Comparison of ENCODE assay signal across 9 cellular contexts in genomic region chr15:82680200-82681102, GRCh38. TPM values are rescaled to one million over a fixed set of nuclear protein-coding genes. Genes with fewer than 3 reads are reported as not detected.
A peak's percentile ranks its signal among the peaks of the same experiment; 100 is the strongest.
DNase-seq lines count a peak whose midpoint lies in the region; ATAC-seq, FAIRE-seq and TF ChIP-seq lines count a peak whose summit lies in the region.
"Had no signal": no experiment of that assay in that cellular context is flagged by ENCODE, and none has a peak within 500 bp of the region (broad histone marks: within the 10 kb centered on the region; RNA-seq: fewer than 3 reads in every experiment).

No MANE protein-coding gene starts in this region.

- no peak overlapping the region for H2AFZ ChIP-seq in SK-N-SH (ENCODE audit: low read depth)

- DNase-seq in SK-N-SH: peak; percentile 77
- DNase-seq in WERI-Rb-1: peak; percentile 65
- peak; percentile 64 for DNase-seq in bronchial epithelial cell (ENCODE audit: low read depth)
- DNase-seq in natural killer cell treated with Interleukin-12 subunit alpha and Interleukin-12 subunit beta and Interleukin-15 and Interleukin-18, amount 100 ng/mL, for 72 hours (ENCODE audit: low spot score): peak; percentile 73
- DNase-seq in stimulated activated naive CD8-positive, alpha-beta T cell treated with anti-CD3 and anti-CD28 coated beads, Interleukin-15, amount 100 ng/mL, for 72 hours: peak; percentile 79 to 84
- no peak for DNase-seq in substantia nigra (lab: John Stamatoyannopoulos, UW)

- peak overlapping the region; percentile 72 for H3K4me3 Mint-ChIP-seq in natural killer cell treated with Interleukin-12 subunit alpha and Interleukin-12 subunit beta and Interleukin-15 and Interleukin-18, amount 100 ng/mL, for 72 hours
- peak overlapping the region; percentile 91 to 96 for H3K4me3 Mint-ChIP-seq in stimulated activated naive CD8-positive, alpha-beta T cell treated with anti-CD3 and anti-CD28 coated beads, Interleukin-15, amount 100 ng/mL, for 72 hours

- H3K9me3 ChIP-seq in SK-N-SH (no peaks in the 10 kb centered on the region), WERI-Rb-1 (ENCODE audit: severe bottlenecking) (no peaks in the 10 kb centered on the region)
- H3K9me3 ChIP-seq: BLaER1 treated with 17β-estradiol and CSF1 and Interleukin-3, amounts not matched to agents 10 nM and 100 nM had no signal

- TF ChIP-seq CTCF in SK-N-SH (IDR thresholded peaks at IDR 0.05) (no peak), WERI-Rb-1 (IDR thresholded peaks at IDR 0.05; ENCODE audit: low read depth, low read length) (no peak), bronchial epithelial cell (IDR thresholded peaks at IDR 0.05; ENCODE audit: insufficient read depth, low read length, severe bottlenecking) (peak; percentile 54)

- peaks cover 0 to 14% of the 10 kb centered on the region in 2 donors for H3K4me1 Mint-ChIP-seq in natural killer cell treated with Interleukin-12 subunit alpha and Interleukin-12 subunit beta and Interleukin-15 and Interleukin-18, amount 100 ng/mL, for 72 hours (ENCODE audit: low read depth in 2 of 2)
- peaks cover 17% of the 10 kb centered on the region for H3K4me1 Mint-ChIP-seq in stimulated activated naive CD8-positive, alpha-beta T cell treated with anti-CD3 and anti-CD28 coated beads, Interleukin-15, amount 100 ng/mL, for 72 hours

- H3K27ac ChIP-seq in SK-N-SH (ENCODE audit: low read depth in 2 of 2, low read length in 1 of 2) (no peak overlapping the region), WERI-Rb-1 (peak overlapping the region; percentile 54), substantia nigra (ENCODE audit: low read depth, low read length, poor library complexity, severe bottlenecking) (no peak overlapping the region)
- H3K27ac ChIP-seq: BLaER1 treated with 17β-estradiol and CSF1 and Interleukin-3, amounts not matched to agents 10 nM and 100 nM had no signal

- no peaks in the 10 kb centered on the region for H3F3A ChIP-seq in SK-N-SH (replicated peaks; ENCODE audit: insufficient read depth)

- no peaks in the 10 kb centered on the region for H3K9me3 Mint-ChIP-seq in natural killer cell treated with Interleukin-12 subunit alpha and Interleukin-12 subunit beta and Interleukin-15 and Interleukin-18, amount 100 ng/mL, for 72 hours
- no peaks in the 10 kb centered on the region for H3K9me3 Mint-ChIP-seq in stimulated activated naive CD8-positive, alpha-beta T cell treated with anti-CD3 and anti-CD28 coated beads, Interleukin-15, amount 100 ng/mL, for 72 hours

- H3K9me2 ChIP-seq in SK-N-SH: no peaks in the 10 kb centered on the region

- CTCF ChIA-PET in SK-N-SH (lab: Yijun Ruan, JAX): interaction anchor here (1.4 kb wide), 1 partner anchor 19 kb away, joined by 3 read pairs; no protein-coding TSS in a partner anchor

- ATAC-seq in SK-N-SH treated with all-trans-retinoic acid at 6 μM for 48 hours (no peak), HG03565 (IDR thresholded peaks at IDR 0.05; ENCODE audit: unreplicated experiment) (peak; percentile 69)
- ATAC-seq in natural killer cell treated with Interleukin-12 subunit alpha and Interleukin-12 subunit beta and Interleukin-15 and Interleukin-18, amount 100 ng/mL, for 72 hours: peak; percentile 73 to 88
- peak; percentile 95 for ATAC-seq in stimulated activated naive CD8-positive, alpha-beta T cell treated with anti-CD3 and anti-CD28 coated beads, Interleukin-15, amount 100 ng/mL, for 72 hours

- no peaks in the 10 kb centered on the region for H3K36me3 Mint-ChIP-seq in natural killer cell treated with Interleukin-12 subunit alpha and Interleukin-12 subunit beta and Interleukin-15 and Interleukin-18, amount 100 ng/mL, for 72 hours

- H3K27ac Mint-ChIP-seq in natural killer cell treated with Interleukin-12 subunit alpha and Interleukin-12 subunit beta and Interleukin-15 and Interleukin-18, amount 100 ng/mL, for 72 hours: peak overlapping the region in 1 of 2 donors; percentile 56
- H3K27ac Mint-ChIP-seq in stimulated activated naive CD8-positive, alpha-beta T cell treated with anti-CD3 and anti-CD28 coated beads, Interleukin-15, amount 100 ng/mL, for 72 hours: peak overlapping the region; percentile 89 to 92

- TF ChIP-seq EP300 in SK-N-SH (IDR thresholded peaks at IDR 0.05; ENCODE audit: borderline replicate concordance in 1 of 2, low read depth in 1 of 2, low read length in 1 of 2): no peak

- WGBS in SK-N-SH (ENCODE audit: low lambda C conversion rate): 57% methylated on average over 27 of the region's 76 CpGs

- H3K4me2 ChIP-seq in SK-N-SH: no peak overlapping the region
- H3K4me2 ChIP-seq: BLaER1 treated with 17β-estradiol and CSF1 and Interleukin-3, amounts not matched to agents 10 nM and 100 nM had no signal

- H3K79me2 ChIP-seq in SK-N-SH (ENCODE audit: insufficient read depth): no peaks in the 10 kb centered on the region

- no peak overlapping the region for H3K9ac ChIP-seq in SK-N-SH
- H3K9ac ChIP-seq: BLaER1 treated with 17β-estradiol and CSF1 and Interleukin-3, amounts not matched to agents 10 nM and 100 nM had no signal

- H4K20me1 ChIP-seq in SK-N-SH (ENCODE audit: insufficient read depth): no peaks in the 10 kb centered on the region

- POLR2A ChIA-PET in SK-N-SH (lab: Yijun Ruan, JAX): interaction anchor here (1.6 kb wide), 1 partner anchor 16 kb away, joined by 4 read pairs; no protein-coding TSS in a partner anchor

- no peaks in the 10 kb centered on the region for H3K27me3 ChIP-seq in SK-N-SH (ENCODE audit: insufficient read depth)
- H3K27me3 ChIP-seq in WERI-Rb-1 (ENCODE audit: insufficient read depth, low read depth, severe bottlenecking): no peaks in the 10 kb centered on the region
- H3K27me3 ChIP-seq in bronchial epithelial cell (ENCODE audit: control insufficient read depth, insufficient read depth, low read length): no peaks in the 10 kb centered on the region
- H3K27me3 ChIP-seq: BLaER1 treated with 17β-estradiol and CSF1 and Interleukin-3, amounts not matched to agents 10 nM and 100 nM had no signal

- H3K27me3 Mint-ChIP-seq in natural killer cell treated with Interleukin-12 subunit alpha and Interleukin-12 subunit beta and Interleukin-15 and Interleukin-18, amount 100 ng/mL, for 72 hours: peaks cover 20 to 24% of the 10 kb centered on the region in 2 donors
- H3K27me3 Mint-ChIP-seq in stimulated activated naive CD8-positive, alpha-beta T cell treated with anti-CD3 and anti-CD28 coated beads, Interleukin-15, amount 100 ng/mL, for 72 hours: peaks cover 9% of the 10 kb centered on the region

- H3K36me3 ChIP-seq in SK-N-SH (replicated peaks in 1 of 2; ENCODE audit: control insufficient read depth in 1 of 2, insufficient read depth in 2 of 2, low read length in 1 of 2) (no peaks in the 10 kb centered on the region), WERI-Rb-1 (peaks cover 44% of the 10 kb centered on the region), bronchial epithelial cell (ENCODE audit: control insufficient read depth, insufficient read depth, low read length) (no peaks in the 10 kb centered on the region)
- H3K36me3 ChIP-seq: BLaER1 treated with 17β-estradiol and CSF1 and Interleukin-3, amounts not matched to agents 10 nM and 100 nM had no signal

- H3K4me3 ChIP-seq in SK-N-SH (ENCODE audit: low read depth in 2 of 2, low read length in 1 of 2): no peak overlapping the region
- peak overlapping the region; percentile 34 for H3K4me3 ChIP-seq in WERI-Rb-1 (ENCODE audit: low read depth, low read length)
- peak overlapping the region; percentile 67 for H3K4me3 ChIP-seq in bronchial epithelial cell (ENCODE audit: low read depth, low read length)
- H3K4me3 ChIP-seq: BLaER1 treated with 17β-estradiol and CSF1 and Interleukin-3, amounts not matched to agents 10 nM and 100 nM had no signal

- no peaks in the 10 kb centered on the region for H3K4me1 ChIP-seq in SK-N-SH (ENCODE audit: control insufficient read depth in 1 of 2, insufficient read depth in 2 of 2, low read depth in 1 of 2, low read length in 1 of 2)
- H3K4me1 ChIP-seq: BLaER1 treated with 17β-estradiol and CSF1 and Interleukin-3, amounts not matched to agents 10 nM and 100 nM had no signal

- FAIRE-seq in bronchial epithelial cell (lab: Jason Lieb, UNC): no peak

- TF ChIP-seq RAD21 in SK-N-SH (IDR thresholded peaks at IDR 0.05; ENCODE audit: low read length): no peak

TF ChIP-seq in SK-N-SH, 30 proteins besides CTCF, POLR2A, EP300 and RAD21 (continues in another document):
- TF ChIP-seq, protein P1, sequence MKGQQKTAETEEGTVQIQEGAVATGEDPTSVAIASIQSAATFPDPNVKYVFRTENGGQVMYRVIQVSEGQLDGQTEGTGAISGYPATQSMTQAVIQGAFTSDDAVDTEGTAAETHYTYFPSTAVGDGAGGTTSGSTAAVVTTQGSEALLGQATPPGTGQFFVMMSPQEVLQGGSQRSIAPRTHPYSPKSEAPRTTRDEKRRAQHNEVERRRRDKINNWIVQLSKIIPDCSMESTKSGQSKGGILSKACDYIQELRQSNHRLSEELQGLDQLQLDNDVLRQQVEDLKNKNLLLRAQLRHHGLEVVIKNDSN (IDR thresholded peaks at IDR 0.05; ENCODE audit: borderline replicate concordance, low read depth): no peak

TF ChIP-seq in SK-N-SH treated with all-trans-retinoic acid at 6 μM for 48 hours, 23 proteins besides CTCF, POLR2A, EP300 and RAD21 (continues in another document):
- TF ChIP-seq, protein P2, sequence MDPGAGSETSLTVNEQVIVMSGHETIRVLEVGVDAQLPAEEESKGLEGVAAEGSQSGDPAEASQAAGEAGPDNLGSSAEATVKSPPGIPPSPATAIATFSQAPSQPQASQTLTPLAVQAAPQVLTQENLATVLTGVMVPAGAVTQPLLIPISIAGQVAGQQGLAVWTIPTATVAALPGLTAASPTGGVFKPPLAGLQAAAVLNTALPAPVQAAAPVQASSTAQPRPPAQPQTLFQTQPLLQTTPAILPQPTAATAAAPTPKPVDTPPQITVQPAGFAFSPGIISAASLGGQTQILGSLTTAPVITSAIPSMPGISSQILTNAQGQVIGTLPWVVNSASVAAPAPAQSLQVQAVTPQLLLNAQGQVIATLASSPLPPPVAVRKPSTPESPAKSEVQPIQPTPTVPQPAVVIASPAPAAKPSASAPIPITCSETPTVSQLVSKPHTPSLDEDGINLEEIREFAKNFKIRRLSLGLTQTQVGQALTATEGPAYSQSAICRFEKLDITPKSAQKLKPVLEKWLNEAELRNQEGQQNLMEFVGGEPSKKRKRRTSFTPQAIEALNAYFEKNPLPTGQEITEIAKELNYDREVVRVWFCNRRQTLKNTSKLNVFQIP (CRISPR knock-in tag; IDR thresholded peaks at IDR 0.05; ENCODE audit: borderline replicate concordance, low read depth): no peak

RNA-seq across cellular contexts. Expression of gene AP3B2, which starts 29.2 kb away (rescaled TPM):
- polyA plus RNA-seq in SK-N-SH (2012; rRNA removed): 0.77 and 1.8 TPM in 2 replicates
- 1.7 and 2.0 TPM in 2 replicates for polyA plus RNA-seq in SK-N-SH (2012; cell fraction: cytosol; rRNA removed)
- 8.2 and 12.4 TPM in 2 replicates for polyA plus RNA-seq in SK-N-SH (2012; cell fraction: nucleus; rRNA removed)
- total RNA-seq in bronchial epithelial cell: 0.13 TPM in 1 of 2 replicates, not detected in the other
- 1 to 10 TPM; 1.1 to 1.4 TPM for total RNA-seq in natural killer cell treated with Interleukin-12 subunit alpha and Interleukin-12 subunit beta and Interleukin-15 and Interleukin-18, amount 100 ng/mL, for 72 hours

RNA-seq across cellular contexts. Expression of gene CPEB1, which starts 33.3 kb away (rescaled TPM):
- polyA plus RNA-seq in SK-N-SH (2012; rRNA removed): 2.6 and 3.1 TPM in 2 replicates
- polyA plus RNA-seq in SK-N-SH (2012; cell fraction: cytosol; rRNA removed): 1.1 and 1.5 TPM in 2 replicates
- 9.0 and 10.5 TPM in 2 replicates for polyA plus RNA-seq in SK-N-SH (2012; cell fraction: nucleus; rRNA removed)
- total RNA-seq in bronchial epithelial cell: under 0.01 TPM in 2 replicates
- total RNA-seq in natural killer cell treated with Interleukin-12 subunit alpha and Interleukin-12 subunit beta and Interleukin-15 and Interleukin-18, amount 100 ng/mL, for 72 hours: under 1 TPM in 1 of 2 donors, not detected in 1; 0.21 TPM

Comparison
In these comparisons a context has a peak if more than half of its experiments do, and no peak if none do; other contexts are left out.
1. DNase-seq: peak in SK-N-SH (single experiment), WERI-Rb-1 (single experiment), bronchial epithelial cell (single experiment), natural killer cell treated with Interleukin-12 subunit alpha and Interleukin-12 subunit beta and Interleukin-15 and Interleukin-18, amount 100 ng/mL, for 72 hours (single experiment) and stimulated activated naive CD8-positive, alpha-beta T cell treated with anti-CD3 and anti-CD28 coated beads, Interleukin-15, amount 100 ng/mL, for 72 hours (2 of 2); none in substantia nigra (0 of 49).
2. H3K4me3 ChIP-seq: peak in WERI-Rb-1 (single experiment) and bronchial epithelial cell (single experiment); none in SK-N-SH (0 of 2).